12 cellular contexts compared by ENCODE assay signal in genomic region chr2:172179045-172179742, GRCh38.
DNase-seq lines count a peak whose midpoint lies in the region; ATAC-seq and TF ChIP-seq lines count a peak whose summit lies in the region.
"Had no signal": no experiment of that assay in that cellular context is flagged by ENCODE, and none has a peak within 500 bp of the region (broad histone marks: within the 10 kb centered on the region; RNA-seq: fewer than 3 reads in every experiment).

No MANE protein-coding gene starts in this region.

- H3K4me3 ChIP-seq in neural progenitor cell = no peak overlapping the region
- H3K4me3 ChIP-seq in spleen = no peak overlapping the region
- H3K4me3 ChIP-seq: A549 had no signal

- H3K36me3 ChIP-seq in neural progenitor cell (no peaks in the 10 kb centered on the region), spleen (no peaks in the 10 kb centered on the region)

- H3F3A ChIP-seq in neural progenitor cell (ENCODE audit: low read depth) = peaks cover 6% of the 10 kb centered on the region

- H3K27ac ChIP-seq in neural progenitor cell = no peak overlapping the region
- peak overlapping the region in 1 of 8 donors; percentile 14 for H3K27ac ChIP-seq in spleen
- H3K27ac ChIP-seq: A549 had no signal

- DNase-seq in NCI-H748 (lab: John Stamatoyannopoulos, UW; ENCODE audit: unreplicated experiment) (peak; percentile 8), NCI-H748 treated with DMSO at 0.1 percent for 48 hours (lab: John Stamatoyannopoulos, UW) (no peak), LHCN-M2 (ENCODE audit: low read depth) (peak; percentile 19), amniotic epithelial cell (ENCODE audit: low read depth) (peak; percentile 10), neural progenitor cell (ENCODE audit: low spot score) (no peak), spleen (no peak)
- DNase-seq in naive thymus-derived CD8-positive, alpha-beta T cell = no peak
- DNase-seq: DMS153, NCI-H187 treated with DMSO at 0.1 percent for 48 hours, retina had no signal

- no peaks in the 10 kb centered on the region for H3K9me3 ChIP-seq in neural progenitor cell (ENCODE audit: low read depth)
- H3K9me3 ChIP-seq in spleen = peaks cover 0 to 5% (median 0%) of the 10 kb centered on the region in 8 donors
- H3K9me3 ChIP-seq: A549 had no signal

- H3K4me3 Mint-ChIP-seq in neural progenitor cell = no peak overlapping the region
- peak overlapping the region in 1 of 10 donors; percentile 4 for H3K4me3 Mint-ChIP-seq in naive thymus-derived CD8-positive, alpha-beta T cell

- no peak overlapping the region for H3K27ac Mint-ChIP-seq in neural progenitor cell
- peak overlapping the region in 2 of 10 donors; percentile 1 to 12 for H3K27ac Mint-ChIP-seq in naive thymus-derived CD8-positive, alpha-beta T cell

- H3K79me2 ChIP-seq in neural progenitor cell (ENCODE audit: low read depth) = no peaks in the 10 kb centered on the region

- no peak for ATAC-seq in GM21390 (IDR thresholded peaks at IDR 0.05; ENCODE audit: unreplicated experiment)
- no peak for ATAC-seq in naive thymus-derived CD8-positive, alpha-beta T cell
- ATAC-seq: A549 had no signal

- peaks cover 8% of the 10 kb centered on the region for H3K9me3 Mint-ChIP-seq in neural progenitor cell
- peaks cover 0 to 3% (median 0%) of the 10 kb centered on the region in 9 donors for H3K9me3 Mint-ChIP-seq in naive thymus-derived CD8-positive, alpha-beta T cell

- TF ChIP-seq POLR2A in spleen (IDR thresholded peaks at IDR 0.05) = no peak

- TF ChIP-seq CTCF in neural progenitor cell (IDR thresholded peaks at IDR 0.05) = no peak
- TF ChIP-seq CTCF in spleen (IDR thresholded peaks at IDR 0.05 in 8 of 11, conservative IDR thresholded peaks at IDR 0.05 in 3 of 11) = no peak

- H3K27me3 ChIP-seq in neural progenitor cell = no peaks in the 10 kb centered on the region
- peaks cover 0 to 4% (median 0%) of the 10 kb centered on the region in 7 donors for H3K27me3 ChIP-seq in spleen (replicated peaks in 1 of 7)

- POLR2A ChIA-PET in naive thymus-derived CD8-positive, alpha-beta T cell (lab: Charles Lee) = no interaction called here

- intact Hi-C loops in spleen (cut with DNase I; ENCODE audit: low total_unique reads) = no loop called here

- no peak overlapping the region for H3K4me2 ChIP-seq in neural progenitor cell
- H3K4me2 ChIP-seq: A549 had no signal

- H3K36me3 Mint-ChIP-seq in neural progenitor cell = no peaks in the 10 kb centered on the region
- no peaks in the 10 kb centered on the region for H3K36me3 Mint-ChIP-seq in naive thymus-derived CD8-positive, alpha-beta T cell

- peaks cover 10% of the 10 kb centered on the region for H3K4me1 ChIP-seq in neural progenitor cell
- H3K4me1 ChIP-seq in spleen = peaks cover 0 to 18% (median 7%) of the 10 kb centered on the region in 6 donors
- H3K4me1 ChIP-seq: A549 had no signal

- H3K27me3 Mint-ChIP-seq in neural progenitor cell (ENCODE audit: insufficient read depth, low read depth) = peaks cover 6% of the 10 kb centered on the region
- no peaks in the 10 kb centered on the region for H3K27me3 Mint-ChIP-seq in naive thymus-derived CD8-positive, alpha-beta T cell

- no peak overlapping the region for H3K9ac ChIP-seq in neural progenitor cell

- peaks cover 15% of the 10 kb centered on the region for H3K4me1 Mint-ChIP-seq in neural progenitor cell
- peaks cover 6 to 24% (median 22%) of the 10 kb centered on the region in 4 donors for H3K4me1 Mint-ChIP-seq in naive thymus-derived CD8-positive, alpha-beta T cell

- no peaks in the 10 kb centered on the region for H4K20me1 ChIP-seq in neural progenitor cell (ENCODE audit: low read depth)

- H2AFZ ChIP-seq in neural progenitor cell (replicated peaks) = peak overlapping the region; percentile 29

- 45 to 55% (median 52%) methylated on average over 4 of the region's 4 CpGs for WGBS in spleen, 5 donors

Comparison
In these comparisons a context has a peak if more than half of its experiments do, and no peak if none do; other contexts are left out.
1. DNase-seq: peak in NCI-H748 (single experiment), LHCN-M2 (single experiment) and amniotic epithelial cell (single experiment); none in NCI-H748 treated with DMSO at 0.1 percent for 48 hours (single experiment), neural progenitor cell (single experiment), spleen (single experiment) and naive thymus-derived CD8-positive, alpha-beta T cell (0 of 10).